ENCODE assay signal across 1 cellular context in the genomic region with DNA sequence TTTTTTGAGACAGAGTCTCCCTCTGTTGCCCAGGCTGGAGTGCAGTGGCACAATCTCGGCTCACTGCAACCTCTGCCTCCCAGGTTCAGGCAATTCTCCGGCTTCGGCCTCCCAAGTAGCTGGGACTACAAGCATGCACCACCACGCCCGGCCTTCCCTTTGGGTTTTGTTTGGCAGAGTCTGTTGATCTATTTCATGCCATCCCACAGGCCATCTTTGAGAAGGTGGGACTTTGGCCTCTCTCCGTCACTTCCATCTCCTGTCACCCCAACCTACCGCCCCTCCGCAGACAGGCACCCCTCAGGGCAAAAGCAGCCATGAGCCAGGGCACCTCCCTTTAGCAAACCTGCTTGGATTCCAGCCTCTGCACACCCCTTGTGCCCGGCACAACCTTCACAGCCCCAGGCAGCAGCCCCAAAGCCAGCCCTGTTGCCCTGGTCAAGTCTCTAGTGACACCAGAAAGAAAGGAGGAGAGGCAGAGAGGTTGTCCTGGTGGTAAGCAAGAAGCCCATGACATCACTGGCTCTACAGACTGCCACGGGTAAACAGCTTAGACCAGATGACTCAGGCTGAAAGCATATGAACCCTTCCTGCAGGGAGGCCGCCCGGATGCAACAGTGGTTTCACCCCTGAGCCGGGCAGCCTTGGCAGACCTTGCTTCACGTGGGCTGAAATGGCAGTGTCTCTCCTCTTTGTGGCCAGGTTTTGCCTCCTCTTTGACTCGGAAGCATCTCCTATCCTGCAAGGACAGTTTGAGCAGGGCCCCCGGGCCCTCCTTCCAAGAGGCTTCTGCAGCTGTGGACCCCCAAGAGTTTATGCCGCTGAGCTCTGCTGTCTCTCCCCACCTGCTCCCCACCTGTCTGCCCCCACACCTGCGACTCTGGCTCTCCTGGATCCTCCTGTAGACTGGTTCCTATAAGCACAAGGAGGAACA.
TF ChIP-seq lines count a peak whose summit lies in the region.

No MANE protein-coding gene starts in this region.

TF ChIP-seq in A549, 52 proteins besides CTCF, POLR2A, EP300 and RAD21 (continued from another document):
- TF ChIP-seq, protein P1, sequence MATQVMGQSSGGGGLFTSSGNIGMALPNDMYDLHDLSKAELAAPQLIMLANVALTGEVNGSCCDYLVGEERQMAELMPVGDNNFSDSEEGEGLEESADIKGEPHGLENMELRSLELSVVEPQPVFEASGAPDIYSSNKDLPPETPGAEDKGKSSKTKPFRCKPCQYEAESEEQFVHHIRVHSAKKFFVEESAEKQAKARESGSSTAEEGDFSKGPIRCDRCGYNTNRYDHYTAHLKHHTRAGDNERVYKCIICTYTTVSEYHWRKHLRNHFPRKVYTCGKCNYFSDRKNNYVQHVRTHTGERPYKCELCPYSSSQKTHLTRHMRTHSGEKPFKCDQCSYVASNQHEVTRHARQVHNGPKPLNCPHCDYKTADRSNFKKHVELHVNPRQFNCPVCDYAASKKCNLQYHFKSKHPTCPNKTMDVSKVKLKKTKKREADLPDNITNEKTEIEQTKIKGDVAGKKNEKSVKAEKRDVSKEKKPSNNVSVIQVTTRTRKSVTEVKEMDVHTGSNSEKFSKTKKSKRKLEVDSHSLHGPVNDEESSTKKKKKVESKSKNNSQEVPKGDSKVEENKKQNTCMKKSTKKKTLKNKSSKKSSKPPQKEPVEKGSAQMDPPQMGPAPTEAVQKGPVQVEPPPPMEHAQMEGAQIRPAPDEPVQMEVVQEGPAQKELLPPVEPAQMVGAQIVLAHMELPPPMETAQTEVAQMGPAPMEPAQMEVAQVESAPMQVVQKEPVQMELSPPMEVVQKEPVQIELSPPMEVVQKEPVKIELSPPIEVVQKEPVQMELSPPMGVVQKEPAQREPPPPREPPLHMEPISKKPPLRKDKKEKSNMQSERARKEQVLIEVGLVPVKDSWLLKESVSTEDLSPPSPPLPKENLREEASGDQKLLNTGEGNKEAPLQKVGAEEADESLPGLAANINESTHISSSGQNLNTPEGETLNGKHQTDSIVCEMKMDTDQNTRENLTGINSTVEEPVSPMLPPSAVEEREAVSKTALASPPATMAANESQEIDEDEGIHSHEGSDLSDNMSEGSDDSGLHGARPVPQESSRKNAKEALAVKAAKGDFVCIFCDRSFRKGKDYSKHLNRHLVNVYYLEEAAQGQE (IDR thresholded peaks at IDR 0.05): no peak
- no peak for TF ChIP-seq TFCP2L1 (CRISPR knock-in tag; IDR thresholded peaks at IDR 0.05)
- TF ChIP-seq, protein P2, sequence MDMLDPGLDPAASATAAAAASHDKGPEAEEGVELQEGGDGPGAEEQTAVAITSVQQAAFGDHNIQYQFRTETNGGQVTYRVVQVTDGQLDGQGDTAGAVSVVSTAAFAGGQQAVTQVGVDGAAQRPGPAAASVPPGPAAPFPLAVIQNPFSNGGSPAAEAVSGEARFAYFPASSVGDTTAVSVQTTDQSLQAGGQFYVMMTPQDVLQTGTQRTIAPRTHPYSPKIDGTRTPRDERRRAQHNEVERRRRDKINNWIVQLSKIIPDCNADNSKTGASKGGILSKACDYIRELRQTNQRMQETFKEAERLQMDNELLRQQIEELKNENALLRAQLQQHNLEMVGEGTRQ (IDR thresholded peaks at IDR 0.05): peak; percentile 48
- no peak for TF ChIP-seq HDAC2 (IDR thresholded peaks at IDR 0.05)
- no peak for TF ChIP-seq CHD2 (IDR thresholded peaks at IDR 0.05; ENCODE audit: low read length, partially characterized antibody)
- TF ChIP-seq, protein P3, sequence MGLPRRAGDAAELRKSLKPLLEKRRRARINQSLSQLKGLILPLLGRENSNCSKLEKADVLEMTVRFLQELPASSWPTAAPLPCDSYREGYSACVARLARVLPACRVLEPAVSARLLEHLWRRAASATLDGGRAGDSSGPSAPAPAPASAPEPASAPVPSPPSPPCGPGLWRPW (IDR thresholded peaks at IDR 0.05): no peak
- TF ChIP-seq HOXB5 (CRISPR knock-in tag; IDR thresholded peaks at IDR 0.05): peak; percentile 17; the same call in 1 of the 2 replicates
- TF ChIP-seq NR3C1 (IDR thresholded peaks at IDR 0.05): no peak
- no peak for TF ChIP-seq BHLHE40 (IDR thresholded peaks at IDR 0.05; ENCODE audit: low read depth, low read length)
- TF ChIP-seq, protein P4, sequence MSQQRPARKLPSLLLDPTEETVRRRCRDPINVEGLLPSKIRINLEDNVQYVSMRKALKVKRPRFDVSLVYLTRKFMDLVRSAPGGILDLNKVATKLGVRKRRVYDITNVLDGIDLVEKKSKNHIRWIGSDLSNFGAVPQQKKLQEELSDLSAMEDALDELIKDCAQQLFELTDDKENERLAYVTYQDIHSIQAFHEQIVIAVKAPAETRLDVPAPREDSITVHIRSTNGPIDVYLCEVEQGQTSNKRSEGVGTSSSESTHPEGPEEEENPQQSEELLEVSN (IDR thresholded peaks at IDR 0.05; ENCODE audit: borderline replicate concordance, low read depth): peak; percentile 75; the same call in 1 of the 2 replicates
- TF ChIP-seq MYC (IDR thresholded peaks at IDR 0.05; ENCODE audit: borderline replicate concordance, low read length): peak; percentile 40; the same call in 1 of the 2 replicates
- TF ChIP-seq JUN (IDR thresholded peaks at IDR 0.05): peak in 1 of 2 experiments; percentile 56; a peak in 3 of 5 replicates
- no peak for TF ChIP-seq RFX5 (IDR thresholded peaks at IDR 0.05)
- no peak for TF ChIP-seq RNF2 (IDR thresholded peaks at IDR 0.05; ENCODE audit: borderline replicate concordance, low read depth)
- TF ChIP-seq, protein P5, sequence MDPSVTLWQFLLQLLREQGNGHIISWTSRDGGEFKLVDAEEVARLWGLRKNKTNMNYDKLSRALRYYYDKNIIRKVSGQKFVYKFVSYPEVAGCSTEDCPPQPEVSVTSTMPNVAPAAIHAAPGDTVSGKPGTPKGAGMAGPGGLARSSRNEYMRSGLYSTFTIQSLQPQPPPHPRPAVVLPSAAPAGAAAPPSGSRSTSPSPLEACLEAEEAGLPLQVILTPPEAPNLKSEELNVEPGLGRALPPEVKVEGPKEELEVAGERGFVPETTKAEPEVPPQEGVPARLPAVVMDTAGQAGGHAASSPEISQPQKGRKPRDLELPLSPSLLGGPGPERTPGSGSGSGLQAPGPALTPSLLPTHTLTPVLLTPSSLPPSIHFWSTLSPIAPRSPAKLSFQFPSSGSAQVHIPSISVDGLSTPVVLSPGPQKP (IDR thresholded peaks at IDR 0.05; ENCODE audit: low read depth, low read length): no peak
- no peak for TF ChIP-seq CBX2 (IDR thresholded peaks at IDR 0.05; ENCODE audit: borderline replicate concordance, low read depth)
- TF ChIP-seq MAZ (IDR thresholded peaks at IDR 0.05; ENCODE audit: borderline replicate concordance, low read depth, low read length): no peak
- TF ChIP-seq SREBF2 (IDR thresholded peaks at IDR 0.05): no peak
- TF ChIP-seq FOSB (CRISPR knock-in tag; IDR thresholded peaks at IDR 0.05): no peak
- TF ChIP-seq, protein P6, sequence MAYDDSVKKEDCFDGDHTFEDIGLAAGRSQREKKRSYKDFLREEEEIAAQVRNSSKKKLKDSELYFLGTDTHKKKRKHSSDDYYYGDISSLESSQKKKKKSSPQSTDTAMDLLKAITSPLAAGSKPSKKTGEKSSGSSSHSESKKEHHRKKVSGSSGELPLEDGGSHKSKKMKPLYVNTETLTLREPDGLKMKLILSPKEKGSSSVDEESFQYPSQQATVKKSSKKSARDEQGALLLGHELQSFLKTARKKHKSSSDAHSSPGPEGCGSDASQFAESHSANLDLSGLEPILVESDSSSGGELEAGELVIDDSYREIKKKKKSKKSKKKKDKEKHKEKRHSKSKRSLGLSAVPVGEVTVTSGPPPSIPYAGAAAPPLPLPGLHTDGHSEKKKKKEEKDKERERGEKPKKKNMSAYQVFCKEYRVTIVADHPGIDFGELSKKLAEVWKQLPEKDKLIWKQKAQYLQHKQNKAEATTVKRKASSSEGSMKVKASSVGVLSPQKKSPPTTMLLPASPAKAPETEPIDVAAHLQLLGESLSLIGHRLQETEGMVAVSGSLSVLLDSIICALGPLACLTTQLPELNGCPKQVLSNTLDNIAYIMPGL (CRISPR knock-in tag; IDR thresholded peaks at IDR 0.05; ENCODE audit: borderline replicate concordance): no peak
- peak; percentile 70; the same call in 1 of the 2 replicates for TF ChIP-seq GATA3 (IDR thresholded peaks at IDR 0.05; ENCODE audit: borderline replicate concordance)
- no peak for TF ChIP-seq ZSCAN20 (CRISPR knock-in tag; IDR thresholded peaks at IDR 0.05)
- peak; percentile 16; the same call in 1 of the 2 replicates for TF ChIP-seq HEYL (CRISPR knock-in tag; IDR thresholded peaks at IDR 0.05)
- TF ChIP-seq, protein P7, sequence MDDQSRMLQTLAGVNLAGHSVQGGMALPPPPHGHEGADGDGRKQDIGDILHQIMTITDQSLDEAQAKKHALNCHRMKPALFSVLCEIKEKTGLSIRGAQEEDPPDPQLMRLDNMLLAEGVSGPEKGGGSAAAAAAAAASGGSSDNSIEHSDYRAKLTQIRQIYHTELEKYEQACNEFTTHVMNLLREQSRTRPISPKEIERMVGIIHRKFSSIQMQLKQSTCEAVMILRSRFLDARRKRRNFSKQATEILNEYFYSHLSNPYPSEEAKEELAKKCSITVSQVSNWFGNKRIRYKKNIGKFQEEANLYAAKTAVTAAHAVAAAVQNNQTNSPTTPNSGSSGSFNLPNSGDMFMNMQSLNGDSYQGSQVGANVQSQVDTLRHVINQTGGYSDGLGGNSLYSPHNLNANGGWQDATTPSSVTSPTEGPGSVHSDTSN (IDR thresholded peaks at IDR 0.05): 0 out of 2 replicates have a peak, but pooled peaks have one; percentile 37
- TF ChIP-seq JUNB (IDR thresholded peaks at IDR 0.05): peak; percentile 67; the same call in 1 of the 2 replicates
- peak; percentile 45 for TF ChIP-seq MAFK (IDR thresholded peaks at IDR 0.05; ENCODE audit: partially characterized antibody)
- TF ChIP-seq KDM5A (IDR thresholded peaks at IDR 0.05): no peak
- TF ChIP-seq PHF8 (IDR thresholded peaks at IDR 0.05; ENCODE audit: borderline replicate concordance, low read depth): no peak
- TF ChIP-seq FOSL2 (IDR thresholded peaks at IDR 0.05): peak; percentile 78
- TF ChIP-seq FOSL2 (CRISPR knock-in tag; IDR thresholded peaks at IDR 0.05): peak; percentile 93
- TF ChIP-seq CHD4 (IDR thresholded peaks at IDR 0.05; ENCODE audit: borderline replicate concordance): no peak
- TF ChIP-seq ESRRA (IDR thresholded peaks at IDR 0.05; ENCODE audit: borderline replicate concordance, low read length): no peak
- TF ChIP-seq, protein P8, sequence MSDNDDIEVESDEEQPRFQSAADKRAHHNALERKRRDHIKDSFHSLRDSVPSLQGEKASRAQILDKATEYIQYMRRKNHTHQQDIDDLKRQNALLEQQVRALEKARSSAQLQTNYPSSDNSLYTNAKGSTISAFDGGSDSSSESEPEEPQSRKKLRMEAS (IDR thresholded peaks at IDR 0.05): peak; percentile 91
- TF ChIP-seq NPAS2 (CRISPR knock-in tag; IDR thresholded peaks at IDR 0.05; ENCODE audit: borderline replicate concordance): no peak
- no peak for TF ChIP-seq FOXS1 (CRISPR knock-in tag; IDR thresholded peaks at IDR 0.05)
- TF ChIP-seq, protein P9, sequence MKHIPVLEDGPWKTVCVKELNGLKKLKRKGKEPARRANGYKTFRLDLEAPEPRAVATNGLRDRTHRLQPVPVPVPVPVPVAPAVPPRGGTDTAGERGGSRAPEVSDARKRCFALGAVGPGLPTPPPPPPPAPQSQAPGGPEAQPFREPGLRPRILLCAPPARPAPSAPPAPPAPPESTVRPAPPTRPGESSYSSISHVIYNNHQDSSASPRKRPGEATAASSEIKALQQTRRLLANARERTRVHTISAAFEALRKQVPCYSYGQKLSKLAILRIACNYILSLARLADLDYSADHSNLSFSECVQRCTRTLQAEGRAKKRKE (CRISPR knock-in tag; IDR thresholded peaks at IDR 0.05; ENCODE audit: low read depth): no peak
- TF ChIP-seq EHMT2 (IDR thresholded peaks at IDR 0.05; ENCODE audit: low read depth): no peak
- no peak for TF ChIP-seq ZC3H11A (IDR thresholded peaks at IDR 0.05)
- TF ChIP-seq RARB (CRISPR knock-in tag; IDR thresholded peaks at IDR 0.05): no peak
- no peak for TF ChIP-seq SMC3 (IDR thresholded peaks at IDR 0.05)
- TF ChIP-seq CEBPB (IDR thresholded peaks at IDR 0.05): peak in 1 of 2 experiments; percentile 65; a peak in 1 of 4 replicates
- TF ChIP-seq RCOR1 (IDR thresholded peaks at IDR 0.05; ENCODE audit: low read depth, low read length): no peak
- no peak for TF ChIP-seq EHF (CRISPR knock-in tag; IDR thresholded peaks at IDR 0.05)
- TF ChIP-seq ZFP36 (IDR thresholded peaks at IDR 0.05; ENCODE audit: borderline replicate concordance, partially characterized antibody): peak; percentile 96
- TF ChIP-seq TP53 (CRISPR knock-in tag; IDR thresholded peaks at IDR 0.05): no peak
- TF ChIP-seq CBX8 (IDR thresholded peaks at IDR 0.05): no peak
- TF ChIP-seq, protein P10, sequence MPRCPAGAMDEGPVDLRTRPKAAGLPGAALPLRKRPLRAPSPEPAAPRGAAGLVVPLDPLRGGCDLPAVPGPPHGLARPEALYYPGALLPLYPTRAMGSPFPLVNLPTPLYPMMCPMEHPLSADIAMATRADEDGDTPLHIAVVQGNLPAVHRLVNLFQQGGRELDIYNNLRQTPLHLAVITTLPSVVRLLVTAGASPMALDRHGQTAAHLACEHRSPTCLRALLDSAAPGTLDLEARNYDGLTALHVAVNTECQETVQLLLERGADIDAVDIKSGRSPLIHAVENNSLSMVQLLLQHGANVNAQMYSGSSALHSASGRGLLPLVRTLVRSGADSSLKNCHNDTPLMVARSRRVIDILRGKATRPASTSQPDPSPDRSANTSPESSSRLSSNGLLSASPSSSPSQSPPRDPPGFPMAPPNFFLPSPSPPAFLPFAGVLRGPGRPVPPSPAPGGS (IDR thresholded peaks at IDR 0.05): no peak
- no peak for TF ChIP-seq KDM1A (IDR thresholded peaks at IDR 0.05; ENCODE audit: low read depth)
- 0 out of 2 replicates have a peak, but pooled peaks have one; percentile 69 for TF ChIP-seq HOXB13 (CRISPR knock-in tag; IDR thresholded peaks at IDR 0.05; ENCODE audit: low read depth)
- no peak for TF ChIP-seq HOXA7 (CRISPR knock-in tag; IDR thresholded peaks at IDR 0.05)
- TF ChIP-seq ZNF302 (CRISPR knock-in tag; IDR thresholded peaks at IDR 0.05): no peak
- TF ChIP-seq NFE2L2 (conservative IDR thresholded peaks at IDR 0.05; ENCODE audit: low read length): no peak
